8 cellular contexts compared by ENCODE assay signal in the genomic region with DNA sequence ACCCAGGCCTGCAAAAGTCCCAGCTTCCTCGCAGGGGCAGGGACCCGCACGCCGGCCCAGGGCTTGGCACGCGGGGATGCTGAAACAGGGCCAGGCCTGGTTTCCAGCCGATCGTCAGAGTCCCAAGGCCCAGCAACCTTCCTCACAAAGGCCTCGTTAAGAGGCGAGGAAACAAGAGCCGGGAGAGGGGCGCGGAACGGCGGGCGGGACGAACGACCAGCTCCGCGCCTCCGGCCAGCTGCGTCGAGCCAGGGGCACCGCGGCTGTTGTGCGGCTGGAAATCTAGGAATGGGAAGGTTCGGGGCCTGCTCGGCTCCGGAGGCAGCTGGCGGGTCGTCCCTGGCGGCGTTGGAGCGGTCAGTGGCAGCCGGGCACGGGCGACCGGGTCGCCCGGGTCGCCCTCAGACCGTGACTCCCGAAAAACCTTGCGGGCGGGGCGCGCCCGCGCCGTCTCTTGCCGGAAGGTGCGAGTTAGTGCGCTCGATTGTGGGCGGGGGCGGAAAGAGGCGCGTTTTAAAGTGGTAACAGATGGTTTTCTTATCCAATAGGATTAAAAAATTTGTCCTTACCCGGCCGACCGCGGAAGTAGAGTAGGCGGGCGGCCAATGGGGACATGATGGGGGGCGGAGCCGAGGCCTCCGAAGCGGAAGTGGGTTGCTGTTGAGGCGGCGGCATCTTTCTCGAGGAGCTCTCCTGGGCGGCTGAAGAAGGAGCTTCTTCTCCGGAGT.
DNase-seq lines count a peak whose midpoint lies in the region; ATAC-seq lines count a peak whose summit lies in the region.

RNF4 (plus strand) TSS at position 643 of the 728 bp plus-strand sequence. CDS start 21,388 bp downstream, outside the sequence.

- ATAC-seq in GM19023 (IDR thresholded peaks at IDR 0.05; ENCODE audit: unreplicated experiment) (peak; percentile 81), HG03280 (IDR thresholded peaks at IDR 0.05; ENCODE audit: unreplicated experiment) (peak; percentile 81)

- peak; percentile 99 for DNase-seq in AG08396 (ENCODE audit: low spot score)
- peak; percentile 91 for DNase-seq in NCI-H345 treated with DMSO at 0.1 percent for 48 hours (lab: John Stamatoyannopoulos, UW; ENCODE audit: unreplicated experiment)
- peak; percentile 87 to 93 (median 89) for DNase-seq in activated CD4-positive, CD25-positive, alpha-beta regulatory T cell (lab: John Stamatoyannopoulos, UW)
- peak; percentile 97 for DNase-seq in central memory CD4-positive, alpha-beta T cell
- DNase-seq in iris pigment epithelial cell (ENCODE audit: low read depth), result peak; percentile 98
- DNase-seq in stimulated activated CD4-positive, alpha-beta T cell treated with anti-CD3 and anti-CD28 coated beads, Interleukin-12 subunit alpha, Interleukin-12 subunit beta, amount 100 ng/mL, for 4 hours, result peak; percentile 92

Comparison
In these comparisons a context has a peak if more than half of its experiments do, and no peak if none do; other contexts are left out.
1. Peak in every context shown above with its lines: DNase-seq and ATAC-seq.